9 cellular contexts compared by ENCODE assay signal in the genomic region with DNA sequence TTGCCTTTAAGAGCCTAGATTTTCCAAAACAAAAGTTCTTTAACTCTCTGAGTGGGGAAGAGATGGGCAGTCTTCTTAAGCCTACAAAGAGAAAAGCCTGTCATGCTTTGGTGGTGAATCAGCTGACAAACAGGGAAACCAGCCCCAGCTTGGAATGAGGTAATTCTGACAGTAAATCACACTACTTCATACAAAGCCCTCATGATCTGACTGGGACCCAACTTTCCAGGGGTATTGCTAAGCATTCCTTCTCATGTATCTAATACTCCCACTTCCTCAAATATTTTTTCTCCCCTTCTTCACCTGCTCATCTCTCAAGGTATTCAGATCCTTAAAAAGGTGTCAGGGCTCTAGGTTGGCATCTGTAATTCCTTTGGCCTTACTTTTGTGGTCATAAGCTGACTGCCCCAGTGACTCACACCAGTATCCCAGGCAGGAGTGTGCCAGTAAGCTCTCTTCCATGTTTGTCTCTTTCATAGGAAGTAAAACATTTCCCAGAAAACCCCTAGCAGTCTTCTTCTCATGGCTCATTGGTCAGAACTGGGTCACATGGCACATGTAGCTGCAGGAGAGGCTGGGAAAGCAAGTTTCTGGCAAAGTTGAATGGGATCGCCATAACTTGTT. TPM values are rescaled to one million over a fixed set of nuclear protein-coding genes. Genes with fewer than 3 reads are reported as not detected.
DNase-seq lines count a peak whose midpoint lies in the region; ATAC-seq and TF ChIP-seq lines count a peak whose summit lies in the region.
"Had no signal": no experiment of that assay in that cellular context is flagged by ENCODE, and none has a peak within 500 bp of the region (broad histone marks: within the 10 kb centered on the region; RNA-seq: fewer than 3 reads in every experiment).

No MANE protein-coding gene starts in this region.

- TF ChIP-seq CTCF in RWPE2 (IDR thresholded peaks at IDR 0.05; ENCODE audit: poor library complexity, severe bottlenecking), result no peak

- H3K4me3 ChIP-seq in GM23248 (0 out of 2 replicates have a peak overlapping the region, but pooled peaks have one; percentile 16), RWPE2 (ENCODE audit: severe bottlenecking) (no peak overlapping the region), skeletal muscle tissue (ENCODE audit: low read length in 3 of 3) (no peak overlapping the region)

- H3K27ac ChIP-seq in GM23248 (peak overlapping the region; percentile 97), RWPE2 (ENCODE audit: poor library complexity, severe bottlenecking) (peak overlapping the region; percentile 95), skeletal muscle tissue (ENCODE audit: low read depth, low read length) (peak overlapping the region; percentile 81)

- H3K4me1 ChIP-seq in GM23248 (ENCODE audit: insufficient read depth) (peaks cover 83% of the 10 kb centered on the region), RWPE2 (ENCODE audit: insufficient read depth, poor library complexity, severe bottlenecking) (peaks cover 60% of the 10 kb centered on the region), skeletal muscle tissue (ENCODE audit: control insufficient read depth in 3 of 3, insufficient read depth in 3 of 3, low read length in 3 of 3) (peaks cover 20 to 46% (median 34%) of the 10 kb centered on the region in 3 donors)

- no peaks in the 10 kb centered on the region for H3K9me3 ChIP-seq in GM23248 (ENCODE audit: low read depth)
- no peaks in the 10 kb centered on the region for H3K9me3 ChIP-seq in RWPE2 (ENCODE audit: severe bottlenecking)
- no peaks in the 10 kb centered on the region for H3K9me3 ChIP-seq in skeletal muscle tissue (ENCODE audit: control insufficient read depth in 3 of 3, low read length in 3 of 3)

- peak; percentile 70 for ATAC-seq in RWPE2 (ENCODE audit: low read depth)
- no peak for ATAC-seq in HG02840 (IDR thresholded peaks at IDR 0.05; ENCODE audit: low FRiP score, unreplicated experiment)
- no peak for ATAC-seq in HG03045 (IDR thresholded peaks at IDR 0.05; ENCODE audit: unreplicated experiment)

- H3K27me3 ChIP-seq in GM23248 (replicated peaks; ENCODE audit: insufficient read depth) (no peaks in the 10 kb centered on the region), RWPE2 (ENCODE audit: insufficient read depth, poor library complexity, severe bottlenecking) (no peaks in the 10 kb centered on the region), skeletal muscle tissue (ENCODE audit: control insufficient read depth in 3 of 3, insufficient read depth in 3 of 3, low read length in 3 of 3) (no peaks in the 10 kb centered on the region)

- WGBS in GM23248 (ENCODE audit: low coverage in 1 of 2, low lambda C conversion rate in 2 of 2, missing lambda C conversion rate in 2 of 2), 2 experiments, result 89 to 92% methylated on average over 1 of the region's 1 CpG

- H4K20me1 ChIP-seq in GM23248 (ENCODE audit: insufficient read depth), result no peaks in the 10 kb centered on the region

- H3F3A ChIP-seq in GM23248 (ENCODE audit: insufficient read depth), result peaks cover 76% of the 10 kb centered on the region

- no peaks in the 10 kb centered on the region for H3K79me2 ChIP-seq in GM23248 (ENCODE audit: insufficient read depth)

- no peak overlapping the region for H2AFZ ChIP-seq in GM23248

- peak; percentile 97 for DNase-seq in GM23248
- DNase-seq in RWPE2 (ENCODE audit: low spot score), result peak; percentile 85
- DNase-seq in fibroblast of the conjunctiva (ENCODE audit: low read depth), result peak; percentile 96
- no peak for DNase-seq in UCSD-AML1 (lab: John Stamatoyannopoulos, UW; ENCODE audit: unreplicated experiment)
- DNase-seq in activated CD4-positive, alpha-beta T cell treated with anti-CD3 and anti-CD28 coated beads for 4 hours, result no peak
- DNase-seq: activated gamma-delta T cell had no signal

- H3K36me3 ChIP-seq in GM23248 (ENCODE audit: low read depth) (no peaks in the 10 kb centered on the region), RWPE2 (ENCODE audit: low read depth) (no peaks in the 10 kb centered on the region), skeletal muscle tissue (ENCODE audit: control insufficient read depth in 3 of 3, insufficient read depth in 3 of 3, low read length in 3 of 3) (no peaks in the 10 kb centered on the region)

- H3K4me2 ChIP-seq in GM23248 (ENCODE audit: unreplicated experiment), result peak overlapping the region; percentile 49

- peak overlapping the region; percentile 77 for H3K9ac ChIP-seq in GM23248
- no peak overlapping the region for H3K9ac ChIP-seq in skeletal muscle tissue (ENCODE audit: low read depth in 1 of 3, low read length in 3 of 3)

- in situ Hi-C loops in GM23248 (cut with MboI), result no loop called here

- no peaks in the 10 kb centered on the region for H3K9me2 ChIP-seq in GM23248 (ENCODE audit: insufficient read depth)

RNA-seq across cellular contexts. Expression of a gene that starts 15.0 kb away (rescaled TPM):
- total RNA-seq in GM23248 (2014; rRNA removed; shearing (Covaris generic)), result 5.0 and 12.1 TPM in 2 replicates
- 7.4 and 8.3 TPM in 2 replicates for polyA plus RNA-seq in GM23248 (2016; fragmentation: Nextera tagmentation; extraction: Ambion mirVana)
- total RNA-seq in skeletal muscle tissue, result 3.7 TPM

RNA-seq across cellular contexts. Expression of a gene that starts 15.4 kb away (rescaled TPM):
- total RNA-seq in GM23248 (2014; rRNA removed; shearing (Covaris generic)), result 1.2 and 4.6 TPM in 2 replicates
- polyA plus RNA-seq in GM23248 (2016; fragmentation: Nextera tagmentation; extraction: Ambion mirVana), result 4.4 and 6.5 TPM in 2 replicates
- total RNA-seq in skeletal muscle tissue, result under 0.01 TPM

Comparison
In these comparisons a context has a peak if more than half of its experiments do, and no peak if none do; other contexts are left out.
1. DNase-seq: peak in GM23248 (single experiment), RWPE2 (single experiment) and fibroblast of the conjunctiva (single experiment); none in UCSD-AML1 (single experiment) and activated CD4-positive, alpha-beta T cell treated with anti-CD3 and anti-CD28 coated beads for 4 hours (0 of 2).
2. Peak in every context shown above with its lines, with median percentiles within 50 percentile points of each other: H3K27ac ChIP-seq.